23 cellular contexts compared by ENCODE assay signal in genomic region chr4:178387756-178388155, GRCh38.
"Had no signal": no experiment of that assay in that cellular context is flagged by ENCODE, and none has a peak within 500 bp of the region (broad histone marks: within the 10 kb centered on the region; RNA-seq: fewer than 3 reads in every experiment).

No MANE protein-coding gene starts in this region.

- H3K36me3 ChIP-seq: esophagus muscularis mucosa, lower lobe of right lung, prostate gland, right atrium auricular region, stomach, thyroid gland, vagina had no signal

- H3K4me3 ChIP-seq: esophagus muscularis mucosa, lower lobe of right lung, prostate gland, right atrium auricular region, smooth muscle cell, stomach, thyroid gland, vagina had no signal

- H3K4me2 ChIP-seq: smooth muscle cell had no signal

- DNase-seq: effector CD8-positive, alpha-beta T cell; endodermal cell; foreskin melanocyte; glutamatergic neuron; left ventricle myocardium superior; lower lobe of right lung; naive thymus-derived CD8-positive, alpha-beta T cell; nephron progenitor cell; nucleus accumbens; stimulated activated CD4-positive, alpha-beta T cell treated with anti-CD3 and anti-CD28 coated beads, Interleukin-12 subunit alpha, Interleukin-12 subunit beta, amount 100 ng/mL, for 4 hours; stimulated activated CD4-positive, alpha-beta T cell treated with anti-CD3 and anti-CD28 coated beads, Interleukin-1b, Interleukin-23, amount 100 ng/mL, for 48 hours; stimulated activated CD4-positive, alpha-beta T cell treated with anti-CD3 and anti-CD28 coated beads, Interleukin-4, amount 100 ng/mL, for 24 hours; stimulated activated naive CD4-positive, alpha-beta T cell treated with Interleukin-2 at 50 U/mL for 16 hours; stomach; thyroid gland; trophoblast cell had no signal

- H3K27me3 ChIP-seq: esophagus muscularis mucosa, right atrium auricular region, stomach, thyroid gland, vagina had no signal

- H3K4me1 ChIP-seq: esophagus muscularis mucosa, lower lobe of right lung, prostate gland, right atrium auricular region, stomach, thyroid gland, vagina had no signal

- ATAC-seq: left ventricle myocardium superior; lower lobe of right lung; naive thymus-derived CD8-positive, alpha-beta T cell; sciatic nerve; stimulated activated effector memory CD8-positive, alpha-beta T cell treated with anti-CD3 and anti-CD28 coated beads, Interleukin-12 subunit alpha, Interleukin-12 subunit beta, amount 100 ng/mL, for 72 hours had no signal

- H3K9me3 ChIP-seq: esophagus muscularis mucosa, lower lobe of right lung, prostate gland, right atrium auricular region, stomach, thyroid gland, vagina had no signal

- H3K27ac ChIP-seq: esophagus muscularis mucosa, lower lobe of right lung, prostate gland, right atrium auricular region, stomach, thyroid gland, vagina had no signal
